10 cellular contexts compared by ENCODE assay signal in genomic region chr3:177282028-177282655, GRCh38.
A peak's percentile ranks its signal among the peaks of the same experiment; 100 is the strongest.
DNase-seq lines count a peak whose midpoint lies in the region; TF ChIP-seq lines count a peak whose summit lies in the region.
"Had no signal": no experiment of that assay in that cellular context is flagged by ENCODE, and none has a peak within 500 bp of the region (broad histone marks: within the 10 kb centered on the region; RNA-seq: fewer than 3 reads in every experiment).

No MANE protein-coding gene starts in this region.

- no peaks in the 10 kb centered on the region for H3K27me3 ChIP-seq in dorsolateral prefrontal cortex
- H3K27me3 ChIP-seq: BE2C had no signal

- H3K36me3 ChIP-seq in KOPT-K1 (ENCODE audit: insufficient read depth, low read length), result no peaks in the 10 kb centered on the region
- H3K36me3 ChIP-seq: BE2C had no signal

- H3K4me3 ChIP-seq in lower leg skin (ENCODE audit: low read depth, poor library complexity, severe bottlenecking) (no peak overlapping the region), dorsolateral prefrontal cortex (no peak overlapping the region)

- TF ChIP-seq POLR2A in lower leg skin (IDR thresholded peaks at IDR 0.05), result no peak

- no peak for TF ChIP-seq CTCF in lower leg skin (IDR thresholded peaks at IDR 0.05)
- no peak for TF ChIP-seq CTCF in dorsolateral prefrontal cortex (IDR thresholded peaks at IDR 0.05 in 54 of 56, conservative IDR thresholded peaks at IDR 0.05 in 2 of 56; ENCODE audit: low read depth in 1 of 56, partially characterized antibody in 56 of 56)

- peaks cover 11% of the 10 kb centered on the region for H3K9me3 ChIP-seq in KOPT-K1 (ENCODE audit: insufficient read depth, low read length, poor library complexity, severe bottlenecking)
- H3K9me3 ChIP-seq: BE2C had no signal

- DNase-seq in COLO668 (lab: John Stamatoyannopoulos, UW; ENCODE audit: unreplicated experiment), result peak; percentile 71
- DNase-seq in NCI-H345 (lab: John Stamatoyannopoulos, UW), result peak; percentile 90
- DNase-seq in germinal center (ENCODE audit: low spot score), result peak; percentile 42
- DNase-seq in lower leg skin (ENCODE audit: low spot score in 2 of 2), result no peak
- no peak for DNase-seq in medulla oblongata (ENCODE audit: extremely low spot score)
- DNase-seq in dorsolateral prefrontal cortex, result no peak
- no peak for DNase-seq in pons (ENCODE audit: low spot score)
- DNase-seq: BE2C, T-helper 9 cell had no signal

- intact Hi-C loops in lower leg skin (cut with DNase I; ENCODE audit: low total_unique reads), result no loop called here
- intact Hi-C loops in dorsolateral prefrontal cortex (cut with DNase I), result no loop called here

- WGBS in lower leg skin, 2 donors, result 96 to 100% methylated on average over 1 of the region's 1 CpG

- H3K27ac ChIP-seq in KOPT-K1 (ENCODE audit: low read depth, low read length, poor library complexity, severe bottlenecking) (peak overlapping the region; percentile 22), dorsolateral prefrontal cortex (no peak overlapping the region)

Comparison
In these comparisons a context has a peak if more than half of its experiments do, and no peak if none do; other contexts are left out.
1. DNase-seq: peak in COLO668 (single experiment), NCI-H345 (single experiment) and germinal center (single experiment); none in lower leg skin (0 of 2), medulla oblongata (single experiment), dorsolateral prefrontal cortex (0 of 10) and pons (single experiment).